Comparison of ENCODE assay signal across 8 cellular contexts in genomic region chr2:11583840-11584529, GRCh38. TPM values are rescaled to one million over a fixed set of nuclear protein-coding genes. Genes with fewer than 3 reads are reported as not detected.
DNase-seq lines count a peak whose midpoint lies in the region; ATAC-seq, FAIRE-seq and TF ChIP-seq lines count a peak whose summit lies in the region.

No MANE protein-coding gene starts in this region.

- H3K18ac ChIP-seq in H1 (ENCODE audit: extremely low read depth, low read length): no peak overlapping the region

- H2BK120ac ChIP-seq in H1 (replicated peaks; ENCODE audit: low read depth, low read length): no peak overlapping the region

- ATAC-seq in GM19025 (IDR thresholded peaks at IDR 0.05; ENCODE audit: low read depth, unreplicated experiment) (peak; percentile 75), HG03342 (IDR thresholded peaks at IDR 0.05; ENCODE audit: unreplicated experiment) (peak; percentile 88)

- H3K4me2 ChIP-seq in H1 (ENCODE audit: insufficient read depth in 1 of 2, low read depth in 2 of 2, low read length in 2 of 2): no peak overlapping the region

- H2BK20ac ChIP-seq in H1 (ENCODE audit: low read length): no peak overlapping the region

- POLR2A ChIA-PET in BJ (lab: Charles Lee) (no interaction called here), H1 (lab: Charles Lee; ENCODE audit: partially characterized antibody) (no interaction called here)

- H3K27me3 ChIP-seq in BJ (ENCODE audit: control insufficient read depth, insufficient read depth, low read length): peaks cover 15% of the 10 kb centered on the region
- no peaks in the 10 kb centered on the region for H3K27me3 ChIP-seq in H1 (replicated peaks in 1 of 4; ENCODE audit: control insufficient read depth in 3 of 4, extremely low read depth in 1 of 4, insufficient read depth in 3 of 4, low read length in 3 of 4)

- H4K20me1 ChIP-seq in H1 (replicated peaks in 1 of 2; ENCODE audit: control insufficient read depth in 1 of 2, insufficient read depth in 2 of 2, low read length in 2 of 2): no peaks in the 10 kb centered on the region

- H3K56ac ChIP-seq in H1 (replicated peaks; ENCODE audit: insufficient read length, low read depth, low read length): no peak overlapping the region

- no peaks in the 10 kb centered on the region for H3K79me1 ChIP-seq in H1 (ENCODE audit: low read depth, low read length)

- CTCF ChIA-PET in BJ (lab: Yijun Ruan, JAX): interaction anchor here (0.6 to 10.6 kb wide), 36 partner anchors 10 to 1445 kb away, joined by 3 to 195 read pairs (median 4); partner anchors contain the start of gene E2F6
- CTCF ChIA-PET in H1 (lab: Charles Lee; ENCODE audit: partially characterized antibody): interaction anchor here (0.7 to 19.6 kb wide), 56 partner anchors 10 to 453 kb away, joined by 3 to 558 read pairs (median 4); partner anchors contain the start of genes E2F6 and GREB1

- TF ChIP-seq RAD21 in H1 (IDR thresholded peaks at IDR 0.05 in 1 of 2, conservative IDR thresholded peaks at IDR 0.05 in 1 of 2; ENCODE audit: low read depth in 2 of 2, low read length in 2 of 2): peak; percentile 96 to 97

- H3K23ac ChIP-seq in H1 (ENCODE audit: insufficient read length): no peak overlapping the region

- peak; percentile 78 for FAIRE-seq in H1 (lab: Jason Lieb, UNC)

- H3K4ac ChIP-seq in H1 (replicated peaks; ENCODE audit: insufficient read length, low read depth, low read length): no peak overlapping the region

- no peaks in the 10 kb centered on the region for H3K36me3 ChIP-seq in BJ (ENCODE audit: control insufficient read depth, insufficient read depth, low read length)
- H3K36me3 ChIP-seq in H1 (ENCODE audit: control insufficient read depth in 2 of 4, insufficient read depth in 4 of 4, low read length in 3 of 4): no peaks in the 10 kb centered on the region; a peak in 2 of 8 replicates

- H3K4me1 ChIP-seq in H1 (replicated peaks in 1 of 4; ENCODE audit: control insufficient read depth in 3 of 4, insufficient read depth in 4 of 4, low read length in 3 of 4): peaks cover 2 to 4% (median 2%) of the 10 kb centered on the region in 4 experiments; a peak in 5 of 7 replicates

- H3K9me3 ChIP-seq in H1 (ENCODE audit: insufficient read depth in 2 of 2, low read depth in 1 of 2, low read length in 1 of 2): no peaks in the 10 kb centered on the region

- H2BK5ac ChIP-seq in H1 (ENCODE audit: low read depth, low read length): no peak overlapping the region

- no peak overlapping the region for H2BK12ac ChIP-seq in H1 (ENCODE audit: low read depth, low read length)

- TF ChIP-seq EP300 in H1 (IDR thresholded peaks at IDR 0.05; ENCODE audit: borderline replicate concordance in 1 of 2, low read depth in 2 of 2, low read length in 2 of 2): no peak

- TF ChIP-seq CTCF in BJ (IDR thresholded peaks at IDR 0.05; ENCODE audit: insufficient read depth, low read depth, low read length): peak; percentile 87
- TF ChIP-seq CTCF in H1 (IDR thresholded peaks at IDR 0.05; ENCODE audit: control extremely low read depth in 1 of 3, insufficient read depth in 1 of 3, low read depth in 1 of 3, low read length in 3 of 3): peak; percentile 85 to 95 (median 95)

- H3K4me3 ChIP-seq in BJ (ENCODE audit: low read depth, low read length) (no peak overlapping the region), H1 (ENCODE audit: extremely low read depth in 1 of 4, insufficient read depth in 2 of 4, low read depth in 3 of 4, low read length in 4 of 4) (no peak overlapping the region)

- H3K27ac ChIP-seq in H1 (ENCODE audit: low read depth, low read length): no peak overlapping the region

- 65% methylated on average over 14 of the region's 14 CpGs; no CpG with 5 or more reads in 1 of the 2 experiments for WGBS in H1 (ENCODE audit: extremely low coverage in 1 of 2, insufficient coverage in 1 of 2, insufficient read length in 1 of 2, insufficient replicate concordance in 2 of 2, low coverage in 1 of 2, low lambda C conversion rate in 2 of 2, missing lambda C conversion rate in 1 of 2), 2 experiments

- no peak for TF ChIP-seq POLR2A in H1 (IDR thresholded peaks at IDR 0.05; ENCODE audit: control extremely low read depth in 1 of 2, low read depth in 2 of 2, low read length in 2 of 2)

- no peak overlapping the region for H2AFZ ChIP-seq in H1 (ENCODE audit: low read length)

- H4K91ac ChIP-seq in H1 (replicated peaks; ENCODE audit: insufficient read length, low read length): no peak overlapping the region

- DNase-seq in BJ (ENCODE audit: low read depth): peak; percentile 82
- DNase-seq in NCI-H774 (lab: John Stamatoyannopoulos, UW): peak; percentile 55
- DNase-seq in activated CD4-positive, alpha-beta T cell treated with anti-CD3 and anti-CD28 coated beads, Interleukin-2, amount 50 U/mL, for 48 hours: peak; percentile 93 to 95
- peak in 1 of 2 experiments; percentile 82 for DNase-seq in H1 (ENCODE audit: low read depth in 1 of 2, low spot score in 2 of 2)
- DNase-seq in mucosa of gallbladder (ENCODE audit: low spot score): peak; percentile 69
- peak; percentile 81 for DNase-seq in stimulated activated CD8-positive, alpha-beta memory T cell treated with anti-CD3 and anti-CD28 coated beads, Interleukin-4, amount 100 ng/mL, for 24 hours (ENCODE audit: low read depth)

- H3K79me2 ChIP-seq in H1 (ENCODE audit: control insufficient read depth in 1 of 2, insufficient read depth in 2 of 2, low read length in 2 of 2): no peaks in the 10 kb centered on the region

- H2BK15ac ChIP-seq in H1 (ENCODE audit: low read length): no peak overlapping the region

- no peaks in the 10 kb centered on the region for H3K23me2 ChIP-seq in H1 (ENCODE audit: low read depth, low read length)

- H3K14ac ChIP-seq in H1 (ENCODE audit: insufficient read length): no peak overlapping the region

- H2AK5ac ChIP-seq in H1 (ENCODE audit: low read depth, low read length): no peak overlapping the region

- no peak overlapping the region for H4K8ac ChIP-seq in H1 (ENCODE audit: extremely low read depth, insufficient read depth, low read length)

- H3K9ac ChIP-seq in H1 (replicated peaks in 1 of 4; ENCODE audit: extremely low read depth in 1 of 4, low read depth in 3 of 4, low read length in 3 of 4): no peak overlapping the region

- H4K5ac ChIP-seq in H1 (ENCODE audit: insufficient read length, low read depth, low read length): no peak overlapping the region

TF ChIP-seq in H1, 55 proteins besides CTCF, POLR2A, EP300 and RAD21 (continues in another document):
- TF ChIP-seq BRCA1 (IDR thresholded peaks at IDR 0.05; ENCODE audit: low read depth, low read length): no peak

RNA-seq across cellular contexts. Expression of gene GREB1, which starts 50.1 kb away (rescaled TPM):
- polyA plus RNA-seq in BJ (2011; rRNA removed): not detected in 2 replicates
- polyA minus RNA-seq in BJ (2011; rRNA and poly(A)+ RNA removed): not detected in 2 replicates
- total RNA-seq in H1 (2021; fragmentation: NEBNext Ultra II Directional; extraction: Animal tissue kit (Norgen Biotek cat#: 25700)): 41.7 and 43.4 TPM in 2 replicates
- 7.9 and 13.8 TPM in 2 replicates for polyA plus RNA-seq in H1 (2011; rRNA removed)
- polyA plus RNA-seq in H1 (2011; cell fraction: cytosol; rRNA removed): 9.9 TPM
- 22.7 TPM for polyA plus RNA-seq in H1 (2011; cell fraction: nucleus; rRNA removed)
- polyA plus RNA-seq in H1 (2012, experiment 1 of 2): 14.3 to 18.0 TPM (median 16.3 TPM) in 4 replicates
- polyA plus RNA-seq in H1 (2012, experiment 2 of 2): 8.5 TPM
- polyA plus RNA-seq in H1 (2013, experiment 1 of 2): 16.9 TPM
- polyA plus RNA-seq in H1 (2013, experiment 2 of 2): 15.7 TPM
- 23.1 and 26.4 TPM in 2 replicates for polyA minus RNA-seq in H1 (2011; rRNA and poly(A)+ RNA removed)
- 13.1 TPM for polyA minus RNA-seq in H1 (2011; cell fraction: cytosol; rRNA and poly(A)+ RNA removed)
- 21.8 TPM for polyA minus RNA-seq in H1 (2011; cell fraction: nucleus; rRNA and poly(A)+ RNA removed)
- 12.5 TPM for total RNA-seq in mucosa of gallbladder
